ENCODE assay signal across 26 cellular contexts in genomic region chr19:32392946-32393345, GRCh38. TPM values are rescaled to one million over a fixed set of nuclear protein-coding genes. Genes with fewer than 3 reads are reported as not detected.
DNase-seq lines count a peak whose midpoint lies in the region; ATAC-seq, FAIRE-seq and TF ChIP-seq lines count a peak whose summit lies in the region.
"Had no signal": no experiment of that assay in that cellular context is flagged by ENCODE, and none has a peak within 500 bp of the region (broad histone marks: within the 10 kb centered on the region; RNA-seq: fewer than 3 reads in every experiment).

No MANE protein-coding gene starts in this region.

- peak; percentile 47 for ATAC-seq in K562
- ATAC-seq in upper lobe of right lung = no peak
- ATAC-seq: PC-3 had no signal

- no peaks in the 10 kb centered on the region for H4K20me1 ChIP-seq in K562 (replicated peaks; ENCODE audit: control insufficient read depth, insufficient read depth, low read length)
- H4K20me1 ChIP-seq: BLaER1 treated with 17β-estradiol and CSF1 and Interleukin-3, amounts not matched to agents 10 nM and 100 nM had no signal

- peak overlapping the region; percentile 5; the same call in 1 of the 2 replicates for H3K4me2 ChIP-seq in K562 (ENCODE audit: insufficient read depth, low read length)
- H3K4me2 ChIP-seq: A549; BLaER1 treated with 17β-estradiol and CSF1 and Interleukin-3, amounts not matched to agents 10 nM and 100 nM had no signal

- H3K27me3 Mint-ChIP-seq in nephron progenitor cell (ENCODE audit: low read depth, poor library complexity) = peaks cover 3% of the 10 kb centered on the region
- H3K27me3 Mint-ChIP-seq in CD4-positive, alpha-beta memory T cell = no peaks in the 10 kb centered on the region
- H3K27me3 Mint-ChIP-seq: CD4-positive, alpha-beta T cell had no signal

- POLR2A ChIA-PET in K562 (lab: Yijun Ruan, JAX) = interaction anchor here (0.7 to 1.7 kb wide), 2 partner anchors 13 to 989 kb away, joined by 3 to 5 read pairs; partner anchors contain the start of gene DPY19L3
- POLR2A ChIA-PET in CD4-positive, alpha-beta memory T cell (lab: Charles Lee; ENCODE audit: partially characterized antibody) = interaction anchor here (1.6 kb wide), 1 partner anchor 9 kb away, joined by 3 read pairs; no protein-coding TSS in a partner anchor

- no peak for TF ChIP-seq POLR2A in K562 (conservative IDR thresholded peaks at IDR 0.05)

- CTCF ChIA-PET in K562 (lab: Yijun Ruan, JAX; ENCODE audit: low intra/inter-chr PET ratio) = no interaction called here
- CTCF ChIA-PET in CD4-positive, alpha-beta memory T cell (lab: Charles Lee; ENCODE audit: partially characterized antibody) = no interaction called here

- BruUV-seq in K562 (replicated peaks; lab: Mats Ljungman, UMichigan) = no TSS peak

- TF ChIP-seq CTCF in left ventricle myocardium inferior (IDR thresholded peaks at IDR 0.05; ENCODE audit: borderline replicate concordance) (no peak), K562 (IDR thresholded peaks at IDR 0.05 in 2 of 3, conservative IDR thresholded peaks at IDR 0.05 in 1 of 3; ENCODE audit: insufficient read depth in 2 of 3, low read depth in 1 of 3, low read length in 3 of 3) (no peak), nephron progenitor cell (IDR thresholded peaks at IDR 0.05) (no peak), upper lobe of right lung (IDR thresholded peaks at IDR 0.05) (no peak)

- in situ Hi-C loops in K562 (cut with MboI) = no loop called here

- TF ChIP-seq RAD21 in K562 (CRISPR knock-in tag; conservative IDR thresholded peaks at IDR 0.05 in 1 of 2, IDR thresholded peaks at IDR 0.05 in 1 of 2) = no peak

- FAIRE-seq in K562 (lab: Jason Lieb, UNC) = no peak
- FAIRE-seq: G401.6, H1 had no signal

- DNase-seq in left ventricle myocardium inferior = no peak
- DNase-seq in cardiac septum (ENCODE audit: low spot score) = no peak
- DNase-seq in K562 (ENCODE audit: extremely low read depth in 1 of 4, low spot score in 3 of 4) = no peak
- DNase-seq in nephron progenitor cell = no peak
- DNase-seq in CD4-positive, alpha-beta memory T cell = no peak
- DNase-seq in dedifferentiated amniotic fluid mesenchymal stem cell (ENCODE audit: extremely low spot score) = no peak
- DNase-seq in upper lobe of right lung = no peak
- DNase-seq: AML-193; CD4-positive, alpha-beta T cell; COR-L47; HCEC 1CT; KBM-7; MG63; NCI-H1417; NCI-H1694; NCI-H2029 treated with DMSO at 0.1 percent for 48 hours; NCI-H446 treated with DMSO at 0.1 percent for 48 hours; NCI-H526; NCI-H82; NK-92 treated with Interleukin-12 subunit alpha and Interleukin-12 subunit beta, amount 100 ng/mL, for 24 hours; PC-3 had no signal

- H3K27me3 ChIP-seq in left ventricle myocardium inferior (ENCODE audit: low read depth) = no peaks in the 10 kb centered on the region
- H3K27me3 ChIP-seq in K562 (ENCODE audit: control insufficient read depth in 2 of 2, insufficient read depth in 2 of 2, low read length in 2 of 2) = no peaks in the 10 kb centered on the region
- no peaks in the 10 kb centered on the region for H3K27me3 ChIP-seq in CD4-positive, alpha-beta memory T cell (ENCODE audit: insufficient read depth, low read length)
- H3K27me3 ChIP-seq in upper lobe of right lung = no peaks in the 10 kb centered on the region
- H3K27me3 ChIP-seq: MG63, SJSA1 had no signal

- H3K4me3 ChIP-seq in left ventricle myocardium inferior (peak overlapping the region; percentile 1), K562 (no peak overlapping the region), upper lobe of right lung (no peak overlapping the region)
- H3K4me3 ChIP-seq in CD4-positive, alpha-beta memory T cell (ENCODE audit: low read length in 2 of 2) = no peak overlapping the region
- H3K4me3 ChIP-seq: A549; BLaER1 treated with 17β-estradiol and CSF1 and Interleukin-3, amounts not matched to agents 10 nM and 100 nM; MG63; SJSA1 had no signal

- no peaks in the 10 kb centered on the region for H3K79me2 ChIP-seq in K562 (ENCODE audit: control insufficient read depth, insufficient read depth, low read length)

- H3K9me3 Mint-ChIP-seq in nephron progenitor cell = no peaks in the 10 kb centered on the region
- no peaks in the 10 kb centered on the region for H3K9me3 Mint-ChIP-seq in CD4-positive, alpha-beta memory T cell
- H3K9me3 Mint-ChIP-seq: CD4-positive, alpha-beta T cell had no signal

- no peak for TF ChIP-seq EP300 in K562 (IDR thresholded peaks at IDR 0.05; ENCODE audit: low read length)

- intact Hi-C loops in left ventricle myocardium inferior (cut with micrococcal nuclease) = no loop called here
- intact Hi-C loops in cardiac septum (cut with DNase I) = no loop called here
- intact Hi-C loops in K562 (cut with micrococcal nuclease) = no loop called here
- intact Hi-C loops in CD4-positive, alpha-beta memory T cell (cut with micrococcal nuclease) = no loop called here
- intact Hi-C loops in upper lobe of right lung (cut with DNase I) = no loop called here

- peaks cover 10% of the 10 kb centered on the region for H3K4me1 ChIP-seq in left ventricle myocardium inferior
- peaks cover 0 to 4% of the 10 kb centered on the region in 2 experiments; a peak in 1 of 5 replicates for H3K4me1 ChIP-seq in K562 (replicated peaks in 1 of 2; ENCODE audit: control insufficient read depth in 2 of 2, insufficient read depth in 2 of 2, low read length in 2 of 2)
- no peaks in the 10 kb centered on the region for H3K4me1 ChIP-seq in CD4-positive, alpha-beta memory T cell (ENCODE audit: insufficient read depth, low read length)
- no peaks in the 10 kb centered on the region for H3K4me1 ChIP-seq in upper lobe of right lung
- H3K4me1 ChIP-seq: BLaER1 treated with 17β-estradiol and CSF1 and Interleukin-3, amounts not matched to agents 10 nM and 100 nM had no signal

- H3K36me3 ChIP-seq in left ventricle myocardium inferior (no peaks in the 10 kb centered on the region), K562 (ENCODE audit: control insufficient read depth, insufficient read depth, low read length) (no peaks in the 10 kb centered on the region), upper lobe of right lung (no peaks in the 10 kb centered on the region)
- H3K36me3 ChIP-seq in CD4-positive, alpha-beta memory T cell (ENCODE audit: insufficient read depth, low read length) = no peaks in the 10 kb centered on the region
- H3K36me3 ChIP-seq: SJSA1 had no signal

- no peaks in the 10 kb centered on the region for H3K9me1 ChIP-seq in K562 (ENCODE audit: control insufficient read depth, insufficient read depth, low read length)

- 49% methylated on average over 4 of the region's 4 CpGs for WGBS in K562 (ENCODE audit: insufficient coverage, low coverage, missing lambda C conversion rate)

- H3K27ac Mint-ChIP-seq in nephron progenitor cell = peak overlapping the region; percentile 64
- H3K27ac Mint-ChIP-seq in CD4-positive, alpha-beta memory T cell = peak overlapping the region in 1 of 7 donors; percentile 23
- H3K27ac Mint-ChIP-seq: CD4-positive, alpha-beta T cell had no signal

- peak overlapping the region; percentile 0; the same call in 1 of the 2 replicates for H2AFZ ChIP-seq in K562 (ENCODE audit: low read depth, low read length)

- no peak overlapping the region for H3K4me3 Mint-ChIP-seq in nephron progenitor cell
- no peak overlapping the region for H3K4me3 Mint-ChIP-seq in CD4-positive, alpha-beta memory T cell
- H3K4me3 Mint-ChIP-seq: CD4-positive, alpha-beta T cell had no signal

- H3K27ac ChIP-seq in left ventricle myocardium inferior (replicated peaks) (no peak overlapping the region), K562 (ENCODE audit: extremely low read depth, low read depth, low read length) (no peak overlapping the region), upper lobe of right lung (no peak overlapping the region)
- no peak overlapping the region for H3K27ac ChIP-seq in CD4-positive, alpha-beta memory T cell (ENCODE audit: low read depth, low read length)
- H3K27ac ChIP-seq: A549; BLaER1 treated with 17β-estradiol and CSF1 and Interleukin-3, amounts not matched to agents 10 nM and 100 nM; SJSA1 had no signal

- H3K9me3 ChIP-seq in left ventricle myocardium inferior (replicated peaks) (no peaks in the 10 kb centered on the region), K562 (replicated peaks; ENCODE audit: control insufficient read depth, insufficient read depth, low read depth, low read length) (no peaks in the 10 kb centered on the region), upper lobe of right lung (no peaks in the 10 kb centered on the region)
- H3K9me3 ChIP-seq in CD4-positive, alpha-beta memory T cell (ENCODE audit: control insufficient read depth in 1 of 2, low read length in 2 of 2) = no peaks in the 10 kb centered on the region
- H3K9me3 ChIP-seq: A549; BLaER1 treated with 17β-estradiol and CSF1 and Interleukin-3, amounts not matched to agents 10 nM and 100 nM; MG63; SJSA1 had no signal

- peaks cover 10% of the 10 kb centered on the region for H3K4me1 Mint-ChIP-seq in nephron progenitor cell
- H3K4me1 Mint-ChIP-seq in CD4-positive, alpha-beta memory T cell = peaks cover 0 to 2% (median under 1%) of the 10 kb centered on the region in 4 donors

- peaks cover 12% of the 10 kb centered on the region for H3K36me3 Mint-ChIP-seq in nephron progenitor cell (ENCODE audit: low read depth)
- H3K36me3 Mint-ChIP-seq in CD4-positive, alpha-beta memory T cell = no peaks in the 10 kb centered on the region

- no peak overlapping the region for H3K9ac ChIP-seq in K562 (ENCODE audit: insufficient read depth in 1 of 2, low read depth in 2 of 2, low read length in 2 of 2)
- H3K9ac ChIP-seq: BLaER1 treated with 17β-estradiol and CSF1 and Interleukin-3, amounts not matched to agents 10 nM and 100 nM had no signal

RNA-seq across cellular contexts. Expression of gene DPY19L3, which starts 12.6 kb away (rescaled TPM):
- total RNA-seq in left ventricle myocardium inferior (5.2 TPM), cardiac septum (8.6 TPM), K562 (2014; rRNA removed) (18.8 and 39.7 TPM in 2 replicates), K562 (2014; rRNA removed; fragmentation: Illumina TruSeq; extraction: Trizol) (22.0 and 33.9 TPM in 2 replicates), K562 (2015; rRNA removed; fragmentation: Illumina TruSeq; extraction: Trizol) (19.4 and 20.8 TPM in 2 replicates), K562 (2021) (35.2 and 39.2 TPM in 2 replicates), upper lobe of right lung (36.1 TPM)
- 95.7 and 203 TPM in 2 replicates for total RNA-seq in K562 (2011; cell fraction: chromatin; rRNA removed; ENCODE audit: low replicate concordance)
- total RNA-seq in K562 (2011; cell fraction: nucleolus; rRNA removed) = 66.5 and 77.7 TPM in 2 replicates
- 69.9 and 110 TPM in 2 replicates for total RNA-seq in K562 (2011; cell fraction: nucleoplasm; rRNA removed)
- polyA plus RNA-seq in K562 (2011; rRNA removed) (37.2 and 38.3 TPM in 2 replicates), K562 (2014; fragmentation: Illumina TruSeq; extraction: Trizol) (25.0 and 31.5 TPM in 2 replicates), K562 (2014; fragmentation: Nextera tagmentation; extraction: Ambion mirVana) (1 to 10 TPM; 4.7 to 6.0 TPM), K562 (2014; rRNA removed) (30.8 and 32.0 TPM in 2 replicates)
- 29.9 and 36.1 TPM in 2 replicates for polyA plus RNA-seq in K562 (2011; cell fraction: cytosol; rRNA removed)
- 148 and 257 TPM in 2 replicates for polyA plus RNA-seq in K562 (2011; cell fraction: nucleus; rRNA removed)
- polyA plus RNA-seq in K562 (2012) = 13.8 and 24.8 TPM in 2 replicates
- 77.5 and 87.2 TPM in 2 replicates for polyA minus RNA-seq in K562 (2011; rRNA and poly(A)+ RNA removed)
- 28.4 and 34.1 TPM in 2 replicates for polyA minus RNA-seq in K562 (2011; cell fraction: cytosol; rRNA and poly(A)+ RNA removed)
- 93.3 and 118 TPM in 2 replicates for polyA minus RNA-seq in K562 (2011; cell fraction: nucleus; rRNA and poly(A)+ RNA removed)
- total RNA-seq in CD4-positive, alpha-beta memory T cell = 10 to 100 TPM; 16.9 to 17.9 TPM
- polyA plus RNA-seq in CD4-positive, alpha-beta memory T cell = 1 to 10 TPM in 1 of 2 donors, under 1 TPM in 1; 0.64 to 2.8 TPM

RNA-seq across cellular contexts. Expression of gene ZNF507, which starts 47.5 kb away (rescaled TPM):
- total RNA-seq in left ventricle myocardium inferior (17.7 TPM), cardiac septum (21.5 TPM), K562 (2014; rRNA removed) (7.8 and 9.2 TPM in 2 replicates), K562 (2014; rRNA removed; fragmentation: Illumina TruSeq; extraction: Trizol) (10.4 and 11.8 TPM in 2 replicates), K562 (2015; rRNA removed; fragmentation: Illumina TruSeq; extraction: Trizol) (9.5 and 10.1 TPM in 2 replicates), K562 (2021) (15.1 and 18.1 TPM in 2 replicates), upper lobe of right lung (22.3 TPM)
- total RNA-seq in K562 (2011; cell fraction: chromatin; rRNA removed; ENCODE audit: low replicate concordance) = 20.4 and 74.7 TPM in 2 replicates
- 9.5 and 13.7 TPM in 2 replicates for total RNA-seq in K562 (2011; cell fraction: nucleolus; rRNA removed)
- 27.4 and 35.9 TPM in 2 replicates for total RNA-seq in K562 (2011; cell fraction: nucleoplasm; rRNA removed)
- polyA plus RNA-seq in K562 (2011; rRNA removed) (22.4 and 25.0 TPM in 2 replicates), K562 (2014; fragmentation: Illumina TruSeq; extraction: Trizol) (16.8 and 17.8 TPM in 2 replicates), K562 (2014; fragmentation: Nextera tagmentation; extraction: Ambion mirVana) (1 to 10 TPM; 2.9 to 3.2 TPM), K562 (2014; rRNA removed) (11.2 and 12.0 TPM in 2 replicates)
- 6.0 and 11.1 TPM in 2 replicates for polyA plus RNA-seq in K562 (2011; cell fraction: cytosol; rRNA removed)
- polyA plus RNA-seq in K562 (2011; cell fraction: nucleus; rRNA removed) = 17.7 and 20.0 TPM in 2 replicates
- polyA plus RNA-seq in K562 (2012) = 7.5 and 8.7 TPM in 2 replicates
- 45.8 and 57.4 TPM in 2 replicates for polyA minus RNA-seq in K562 (2011; rRNA and poly(A)+ RNA removed)
- polyA minus RNA-seq in K562 (2011; cell fraction: cytosol; rRNA and poly(A)+ RNA removed) = 12.8 and 13.5 TPM in 2 replicates
- 18.2 and 29.5 TPM in 2 replicates for polyA minus RNA-seq in K562 (2011; cell fraction: nucleus; rRNA and poly(A)+ RNA removed)
- 10 to 100 TPM; 39.2 to 40.8 TPM for total RNA-seq in CD4-positive, alpha-beta memory T cell
- polyA plus RNA-seq in CD4-positive, alpha-beta memory T cell = 1 to 10 TPM; 5.0 to 7.8 TPM
